Comparison of ENCODE assay signal across 23 cellular contexts in the genomic region with DNA sequence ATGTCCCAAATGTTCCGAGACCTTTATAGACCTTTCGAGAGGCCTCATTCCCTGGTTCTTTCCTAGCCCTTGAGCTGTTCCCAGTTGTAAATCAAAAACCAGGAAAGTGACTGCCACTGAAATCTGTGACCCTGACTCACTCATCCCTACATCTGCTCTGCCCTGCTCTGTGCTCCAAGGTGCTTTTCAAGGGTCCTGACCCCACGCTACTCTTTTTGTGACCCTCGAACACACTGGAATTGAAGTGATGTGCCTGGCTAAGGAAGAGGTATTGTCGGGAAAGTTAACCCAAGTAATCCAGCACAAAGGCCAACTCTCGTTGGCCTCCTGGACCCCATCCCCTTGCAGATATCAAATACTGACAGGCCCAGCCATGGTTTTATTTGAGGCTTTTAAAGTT.
"Had no signal": no experiment of that assay in that cellular context is flagged by ENCODE, and none has a peak within 500 bp of the region (broad histone marks: within the 10 kb centered on the region; RNA-seq: fewer than 3 reads in every experiment).

No MANE protein-coding gene starts in this region.

- H3K27me3 Mint-ChIP-seq: naive B cell had no signal

- FAIRE-seq: colon, endothelial cell of umbilical vein, islet of Langerhans, keratinocyte had no signal

- DNase-seq: dermis blood vessel endothelial cell; dorsolateral prefrontal cortex; effector CD4-positive, alpha-beta T cell; effector memory CD4-positive, alpha-beta T cell; esophagus squamous epithelium; foreskin fibroblast; foreskin melanocyte; gastrocnemius medialis; glutamatergic neuron; head of caudate nucleus; heart right ventricle; left cardiac atrium; left lung; left ventricle myocardium superior; lower lobe of right lung; mesenchymal stem cell; mucosa of descending colon; naive B cell had no signal

- H3K4me3 Mint-ChIP-seq: mesothelial cell of epicardium, naive B cell had no signal

- H3K4me1 Mint-ChIP-seq: naive B cell had no signal

- ATAC-seq: gastrocnemius medialis, heart right ventricle, left cardiac atrium, left lung, left ventricle myocardium superior, lower lobe of right lung, mucosa of descending colon had no signal

- H3K27ac Mint-ChIP-seq: mesothelial cell of epicardium, naive B cell had no signal
